In genomic region chr7:22732556-22733126, GRCh38 we compare ENCODE assay signal across 13 cellular contexts. TPM values are rescaled to one million over a fixed set of nuclear protein-coding genes. Genes with fewer than 3 reads are reported as not detected.
DNase-seq lines count a peak whose midpoint lies in the region; FAIRE-seq and TF ChIP-seq lines count a peak whose summit lies in the region.
"Had no signal": no experiment of that assay in that cellular context is flagged by ENCODE, and none has a peak within 500 bp of the region (broad histone marks: within the 10 kb centered on the region; RNA-seq: fewer than 3 reads in every experiment).

No MANE protein-coding gene starts in this region.

- WGBS in smooth muscle cell (ENCODE audit: low lambda C conversion rate) = 79% methylated on average over 4 of the region's 4 CpGs

- no peak overlapping the region for H3K9ac ChIP-seq in endothelial cell of umbilical vein (replicated peaks; ENCODE audit: extremely low read depth, insufficient read depth, low read length)
- H3K9ac ChIP-seq in smooth muscle cell (ENCODE audit: low read depth) = no peak overlapping the region

- H3K27ac ChIP-seq in breast epithelium (no peak overlapping the region), endothelial cell of umbilical vein (ENCODE audit: insufficient read depth, low read depth, low read length) (no peak overlapping the region), smooth muscle cell (ENCODE audit: low read depth) (no peak overlapping the region)
- H3K27ac ChIP-seq: testis had no signal

- intact Hi-C loops in MCF 10A (cut with micrococcal nuclease) (loop anchor here (1.0 kb wide), 1 partner anchor 172 kb away; no protein-coding TSS in a partner anchor), breast epithelium (cut with DNase I; ENCODE audit: low total_unique reads) (no loop called here), endothelial cell of umbilical vein (cut with micrococcal nuclease) (no loop called here)

- H2AFZ ChIP-seq in endothelial cell of umbilical vein (ENCODE audit: low read depth, low read length) (no peak overlapping the region), smooth muscle cell (ENCODE audit: low read depth) (no peak overlapping the region)

- peak; percentile 50 for DNase-seq in MCF 10A (ENCODE audit: unreplicated experiment)
- no peak for DNase-seq in breast epithelium (ENCODE audit: low spot score in 2 of 2)
- peak; percentile 22 for DNase-seq in NCI-H774 (lab: John Stamatoyannopoulos, UW)
- peak; percentile 45 for DNase-seq in endothelial cell of umbilical vein (ENCODE audit: low read depth, low spot score)
- no peak for DNase-seq in smooth muscle cell (lab: John Stamatoyannopoulos, UW; ENCODE audit: unreplicated experiment)
- DNase-seq in mesothelial cell of epicardium (ENCODE audit: low spot score in 2 of 2, unreplicated experiment in 2 of 2) = no peak
- DNase-seq in NOMO-1 treated with DMSO at 0.1 percent for 48 hours (lab: John Stamatoyannopoulos, UW; ENCODE audit: unreplicated experiment) = no peak
- no peak for DNase-seq in stimulated activated CD4-positive, alpha-beta T cell treated with anti-CD3 and anti-CD28 coated beads, Interleukin-4, amount 100 ng/mL, for 4 hours
- DNase-seq: activated CD4-positive, alpha-beta memory T cell treated with anti-CD3 and anti-CD28 coated beads, Interleukin-2, amount 10 ng/mL, durations not matched to agents 7 days and 5 days; left cardiac atrium; testis had no signal

- H3K36me3 ChIP-seq in breast epithelium (no peaks in the 10 kb centered on the region), endothelial cell of umbilical vein (ENCODE audit: control insufficient read depth in 2 of 2, extremely low read depth in 1 of 2, insufficient read depth in 2 of 2, low read length in 2 of 2) (peaks cover 5 to 9% of the 10 kb centered on the region in 2 experiments), smooth muscle cell (ENCODE audit: low read depth) (no peaks in the 10 kb centered on the region)

- dilution Hi-C loops in endothelial cell of umbilical vein (cut with MboI; ENCODE audit: extremely low pct_ligation_motif_present, low sequenced_read_pairs) = loop anchor here (25.0 kb wide), 1 partner anchor 170 kb away; no protein-coding TSS in a partner anchor

- H3K4me1 Mint-ChIP-seq in MCF 10A (ENCODE audit: insufficient read depth, unreplicated experiment) (peaks cover 16% of the 10 kb centered on the region), mesothelial cell of epicardium (no peaks in the 10 kb centered on the region)

- peak; percentile 12 for FAIRE-seq in endothelial cell of umbilical vein (lab: Jason Lieb, UNC)
- FAIRE-seq: D721Med had no signal

- H3K4me3 ChIP-seq in breast epithelium (no peak overlapping the region), endothelial cell of umbilical vein (replicated peaks in 1 of 3; ENCODE audit: insufficient read depth in 1 of 3, low read depth in 1 of 3, low read length in 3 of 3) (no peak overlapping the region), smooth muscle cell (no peak overlapping the region)
- H3K4me3 ChIP-seq: testis had no signal

- no peaks in the 10 kb centered on the region for H3F3A ChIP-seq in smooth muscle cell (ENCODE audit: low read depth)

- H3K27ac Mint-ChIP-seq in MCF 10A (ENCODE audit: low read depth, unreplicated experiment) (no peak overlapping the region), mesothelial cell of epicardium (no peak overlapping the region)
- H3K27ac Mint-ChIP-seq: activated CD4-positive, alpha-beta memory T cell treated with anti-CD3 and anti-CD28 coated beads, Interleukin-2, amount 10 ng/mL, durations not matched to agents 7 days and 5 days; dendritic cell treated with granulocyte-macrophage colony-stimulating factor and Interleukin-4, amounts not matched to agents 40 ng/mL and 50 ng/mL, for 4 days had no signal

- TF ChIP-seq CTCF in MCF 10A (IDR thresholded peaks at IDR 0.05; ENCODE audit: unreplicated experiment) = peak; percentile 52
- no peak for TF ChIP-seq CTCF in breast epithelium (IDR thresholded peaks at IDR 0.05)
- TF ChIP-seq CTCF in endothelial cell of umbilical vein (IDR thresholded peaks at IDR 0.05; ENCODE audit: extremely low read depth in 1 of 2, insufficient read depth in 1 of 2, low read depth in 1 of 2, low read length in 2 of 2) = peak; percentile 24 to 42
- peak; percentile 16 for TF ChIP-seq CTCF in smooth muscle cell (IDR thresholded peaks at IDR 0.05; ENCODE audit: borderline replicate concordance, insufficient read depth, poor library complexity, severe bottlenecking)
- TF ChIP-seq CTCF in mesothelial cell of epicardium (IDR thresholded peaks at IDR 0.05; ENCODE audit: unreplicated experiment) = no peak

- H3K9me3 Mint-ChIP-seq in MCF 10A (ENCODE audit: unreplicated experiment) = no peaks in the 10 kb centered on the region
- peaks cover 14% of the 10 kb centered on the region for H3K9me3 Mint-ChIP-seq in mesothelial cell of epicardium
- H3K9me3 Mint-ChIP-seq: activated CD4-positive, alpha-beta memory T cell treated with anti-CD3 and anti-CD28 coated beads, Interleukin-2, amount 10 ng/mL, durations not matched to agents 7 days and 5 days had no signal

- no TSS peak for BruUV-seq in MCF 10A (replicated peaks; lab: Mats Ljungman, UMichigan)
- no TSS peak for BruUV-seq in endothelial cell of umbilical vein (replicated peaks; lab: Mats Ljungman, UMichigan)

- H3K27me3 ChIP-seq in breast epithelium (no peaks in the 10 kb centered on the region), endothelial cell of umbilical vein (ENCODE audit: control insufficient read depth in 2 of 2, insufficient read depth in 2 of 2, low read length in 2 of 2) (no peaks in the 10 kb centered on the region), smooth muscle cell (ENCODE audit: low read depth) (no peaks in the 10 kb centered on the region)
- H3K27me3 ChIP-seq: testis had no signal

- H4K20me1 ChIP-seq in endothelial cell of umbilical vein (replicated peaks; ENCODE audit: control insufficient read depth, extremely low read depth, insufficient read depth, low read length) (no peaks in the 10 kb centered on the region), smooth muscle cell (ENCODE audit: low read depth) (no peaks in the 10 kb centered on the region)

- H3K79me2 ChIP-seq in endothelial cell of umbilical vein (ENCODE audit: control insufficient read depth, insufficient read depth, low read length) (peaks cover 16% of the 10 kb centered on the region), smooth muscle cell (ENCODE audit: low read depth) (no peaks in the 10 kb centered on the region)

- no peak overlapping the region for H3K4me3 Mint-ChIP-seq in MCF 10A (ENCODE audit: unreplicated experiment)
- H3K4me3 Mint-ChIP-seq in mesothelial cell of epicardium = no peak overlapping the region
- H3K4me3 Mint-ChIP-seq: activated CD4-positive, alpha-beta memory T cell treated with anti-CD3 and anti-CD28 coated beads, Interleukin-2, amount 10 ng/mL, durations not matched to agents 7 days and 5 days; dendritic cell treated with granulocyte-macrophage colony-stimulating factor and Interleukin-4, amounts not matched to agents 40 ng/mL and 50 ng/mL, for 4 days had no signal

- CTCF ChIA-PET in MCF 10A (lab: Yijun Ruan, JAX) (interaction anchor here (0.6 to 16.9 kb wide), 13 partner anchors 9 to 383 kb away, joined by 3 to 544 read pairs (median 3); no protein-coding TSS in a partner anchor), endothelial cell of umbilical vein (lab: Charles Lee) (interaction anchor here (0.7 to 7.0 kb wide), 11 partner anchors 9 to 322 kb away, joined by 3 to 122 read pairs (median 4); no protein-coding TSS in a partner anchor)

- H3K4me1 ChIP-seq in breast epithelium = peaks cover 0 to under 1% of the 10 kb centered on the region in 2 donors
- H3K4me1 ChIP-seq in endothelial cell of umbilical vein (ENCODE audit: control insufficient read depth, extremely low read depth, insufficient read depth, low read length) = peaks cover 25% of the 10 kb centered on the region
- H3K4me1 ChIP-seq in smooth muscle cell (ENCODE audit: low read depth) = no peaks in the 10 kb centered on the region
- H3K4me1 ChIP-seq: testis had no signal

- H3K9me3 ChIP-seq in breast epithelium (no peaks in the 10 kb centered on the region), endothelial cell of umbilical vein (replicated peaks; ENCODE audit: control insufficient read depth, insufficient read depth, low read length) (no peaks in the 10 kb centered on the region), smooth muscle cell (replicated peaks; ENCODE audit: low read depth) (peaks cover 5% of the 10 kb centered on the region)
- H3K9me3 ChIP-seq: testis had no signal

- POLR2A ChIA-PET in MCF 10A (lab: Yijun Ruan, JAX) = interaction anchor here (1.0 to 2.8 kb wide), 3 partner anchors 13 to 172 kb away, joined by 3 to 19 read pairs (median 4); no protein-coding TSS in a partner anchor
- POLR2A ChIA-PET in endothelial cell of umbilical vein (lab: Charles Lee) = interaction anchor here (1.2 kb wide), 1 partner anchor 172 kb away, joined by 5 read pairs; no protein-coding TSS in a partner anchor

- H3K27me3 Mint-ChIP-seq in MCF 10A (ENCODE audit: insufficient read depth, unreplicated experiment) (peaks cover 10% of the 10 kb centered on the region), mesothelial cell of epicardium (ENCODE audit: low read depth) (no peaks in the 10 kb centered on the region)

- TF ChIP-seq POLR2A in breast epithelium (IDR thresholded peaks at IDR 0.05) (no peak), endothelial cell of umbilical vein (IDR thresholded peaks at IDR 0.05; ENCODE audit: low read depth, low read length) (peak; percentile 38)

- no peak overlapping the region for H3K4me2 ChIP-seq in endothelial cell of umbilical vein (ENCODE audit: insufficient read depth, low read length)
- no peak overlapping the region for H3K4me2 ChIP-seq in smooth muscle cell

- H3K36me3 Mint-ChIP-seq in MCF 10A (ENCODE audit: insufficient read depth, unreplicated experiment) = peaks cover 5% of the 10 kb centered on the region
- no peaks in the 10 kb centered on the region for H3K36me3 Mint-ChIP-seq in mesothelial cell of epicardium

- H3K9me1 ChIP-seq in endothelial cell of umbilical vein (replicated peaks; ENCODE audit: control insufficient read depth, extremely low read depth, insufficient read depth, low read length) = no peaks in the 10 kb centered on the region

TF ChIP-seq in endothelial cell of umbilical vein, 7 proteins besides CTCF, POLR2A, EP300 and RAD21 (continues in another document):
- no peak for TF ChIP-seq MYC (IDR thresholded peaks at IDR 0.05; ENCODE audit: low read depth, low read length)

RNA-seq across cellular contexts. Expression of gene IL6, which starts 5.6 kb away (rescaled TPM):
- total RNA-seq in MCF 10A (2022) (13.8 and 22.0 TPM in 2 replicates), breast epithelium (10 to 100 TPM in 2 of 3 donors, 1 to 10 TPM in 1; 3.8 to 55.3 (median 11.8) TPM), endothelial cell of umbilical vein (9.4 and 11.0 TPM in 2 replicates), smooth muscle cell (4.6 and 19.1 TPM in 2 replicates), mesothelial cell of epicardium (1.1 to 1.7 TPM (median 1.4 TPM) in 3 replicates)
- polyA plus RNA-seq in endothelial cell of umbilical vein (12.0 and 16.5 TPM in 2 replicates), smooth muscle cell (0.31 and 18.1 TPM in 2 replicates)
- polyA plus RNA-seq in endothelial cell of umbilical vein (2011; cell fraction: cytosol; rRNA removed) = 37.9 and 46.7 TPM in 2 replicates
- 94.3 and 96.8 TPM in 2 replicates for polyA plus RNA-seq in endothelial cell of umbilical vein (2011; cell fraction: nucleus; rRNA removed)
- 44.7 and 75.0 TPM in 2 replicates for polyA plus RNA-seq in endothelial cell of umbilical vein (2012)
- 11.7 and 12.6 TPM in 2 replicates for polyA minus RNA-seq in endothelial cell of umbilical vein
- polyA minus RNA-seq in endothelial cell of umbilical vein (2011; cell fraction: cytosol; rRNA and poly(A)+ RNA removed) = 8.5 TPM
- polyA minus RNA-seq in endothelial cell of umbilical vein (2011; cell fraction: nucleus; rRNA and poly(A)+ RNA removed) = 34.2 and 34.3 TPM in 2 replicates
- total RNA-seq: testis had no signal

Comparison
In these comparisons a context has a peak if more than half of its experiments do, and no peak if none do; other contexts are left out.
1. DNase-seq: peak in MCF 10A (single experiment), NCI-H774 (single experiment) and endothelial cell of umbilical vein (single experiment); none in breast epithelium (0 of 2), smooth muscle cell (single experiment), mesothelial cell of epicardium (0 of 2), NOMO-1 treated with DMSO at 0.1 percent for 48 hours (single experiment) and stimulated activated CD4-positive, alpha-beta T cell treated with anti-CD3 and anti-CD28 coated beads, Interleukin-4, amount 100 ng/mL, for 4 hours (0 of 2).
2. CTCF ChIP-seq: peak in MCF 10A (single experiment), endothelial cell of umbilical vein (2 of 2) and smooth muscle cell (single experiment); none in breast epithelium (0 of 3) and mesothelial cell of epicardium (single experiment).